Comparison of ENCODE assay signal across 1 cellular context in genomic region chr2:43202289-43202688, GRCh38.
TF ChIP-seq lines count a peak whose summit lies in the region.

No MANE protein-coding gene starts in this region.

TF ChIP-seq in K562, 482 proteins besides CTCF, POLR2A, EP300 and RAD21:
- TF ChIP-seq CXXC5 (CRISPR knock-in tag; IDR thresholded peaks at IDR 0.05), result no peak
- TF ChIP-seq ATF3 (IDR thresholded peaks at IDR 0.05), result peak; percentile 14; the same call in 1 of the 2 replicates
- no peak for TF ChIP-seq ATF3 (CRISPR knock-in tag; conservative IDR thresholded peaks at IDR 0.05)
